In the genomic region with DNA sequence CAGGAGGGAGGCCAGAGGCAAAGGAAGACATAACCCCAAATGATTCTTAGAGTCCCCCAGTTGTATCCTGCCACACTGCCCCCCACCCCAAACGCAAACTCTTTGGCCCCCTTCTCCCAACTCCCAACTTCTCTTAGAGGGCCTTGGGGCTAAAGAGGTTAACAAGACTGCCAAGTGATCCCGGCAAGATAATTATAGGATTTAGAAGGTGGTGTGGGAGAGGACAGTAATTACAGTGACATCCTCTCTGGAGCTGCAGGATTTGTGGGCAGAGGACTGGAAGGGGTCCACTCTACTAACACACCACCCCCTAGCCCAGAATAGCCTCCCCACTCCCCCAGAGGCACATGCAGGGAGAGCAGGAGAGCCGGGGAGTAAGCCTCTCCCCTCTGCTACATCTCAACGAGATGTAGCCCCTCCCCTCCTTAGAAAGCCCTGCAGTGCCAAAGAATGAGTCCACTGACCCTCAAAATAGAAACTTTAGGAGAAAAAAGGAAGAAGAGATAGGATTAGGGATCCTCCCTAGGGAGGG, we compare ENCODE assay signal across 8 cellular contexts. TPM values are rescaled to one million over a fixed set of nuclear protein-coding genes. Genes with fewer than 3 reads are reported as not detected.
DNase-seq lines count a peak whose midpoint lies in the region; ATAC-seq, FAIRE-seq and TF ChIP-seq lines count a peak whose summit lies in the region.

No MANE protein-coding gene starts in this region.

- H3K36me3 ChIP-seq in HUES6 (ENCODE audit: control insufficient read depth, insufficient read depth, low read length) (no peaks in the 10 kb centered on the region), GM12878 (ENCODE audit: control insufficient read depth in 2 of 2, insufficient read depth in 2 of 2, low read length in 1 of 2) (no peaks in the 10 kb centered on the region)

- peak overlapping the region; percentile 92 for H3K4me3 Mint-ChIP-seq in memory B cell

- H3K4me1 ChIP-seq in HUES6 (ENCODE audit: control insufficient read depth, insufficient read depth, low read length) = peaks cover 18% of the 10 kb centered on the region
- peaks cover 7% of the 10 kb centered on the region for H3K4me1 ChIP-seq in GM12878 (ENCODE audit: control insufficient read depth, insufficient read depth, low read length)

- H4K20me1 ChIP-seq in GM12878 (ENCODE audit: control insufficient read depth, insufficient read depth) = no peaks in the 10 kb centered on the region

- no peaks in the 10 kb centered on the region for H3K9me3 ChIP-seq in HUES6 (ENCODE audit: control insufficient read depth, insufficient read depth, low read depth, low read length)
- H3K9me3 ChIP-seq in GM12878 (replicated peaks; ENCODE audit: control insufficient read depth, insufficient read depth, low read length) = no peaks in the 10 kb centered on the region

- POLR2A ChIA-PET in GM12878 (lab: Charles Lee) = interaction anchor here (0.5 to 2.9 kb wide), 18 partner anchors 8 to 388 kb away, joined by 3 to 36 read pairs (median 6); partner anchors contain the start of genes CD63, DNAJC14, PA2G4 and PYM1

- peak overlapping the region; percentile 24 for H3K9ac ChIP-seq in HUES6 (ENCODE audit: low read length)
- H3K9ac ChIP-seq in GM12878 (ENCODE audit: control insufficient read depth, insufficient read depth, low read length) = peak overlapping the region; percentile 79

- peak overlapping the region; percentile 91 for H3K4me2 ChIP-seq in GM12878 (ENCODE audit: control insufficient read depth, insufficient read depth)

- peak; percentile 49 for ATAC-seq in GM12878
- ATAC-seq in memory B cell (ENCODE audit: low read depth) = no peak
- ATAC-seq in left colon = no peak

- SMC1A ChIA-PET in GM12878 (lab: Charles Lee; ENCODE audit: uncharacterized antibody, unreplicated experiment) = interaction anchor here (0.6 to 5.2 kb wide), 52 partner anchors 8 to 454 kb away, joined by 3 to 51 read pairs (median 8); partner anchors contain the start of genes BLOC1S1, CD63, DGKA and ESYT1

- in situ Hi-C loops in GM12878 (cut with MboI) = loop anchor here (5.0 kb wide), 2 partner anchors 205 to 295 kb away; no protein-coding TSS in a partner anchor

- H3K4me3 ChIP-seq in HUES6 (ENCODE audit: low read depth, low read length) (peak overlapping the region; percentile 59), GM12878 (peak overlapping the region; percentile 78)

- peaks cover 2% of the 10 kb centered on the region for H3K27me3 Mint-ChIP-seq in memory B cell

- no peaks in the 10 kb centered on the region for H3K27me3 ChIP-seq in HUES6 (ENCODE audit: control insufficient read depth, insufficient read depth, low read length)
- H3K27me3 ChIP-seq in GM12878 (replicated peaks in 1 of 2; ENCODE audit: control insufficient read depth in 2 of 2, insufficient read depth in 2 of 2, low read length in 1 of 2) = no peaks in the 10 kb centered on the region

- intact Hi-C loops in GM12878 (cut with micrococcal nuclease; ENCODE audit: unreplicated experiment) (loop anchor here (1.0 to 10.0 kb wide), 12 partner anchors 8 to 447 kb away; partner anchors contain the start of genes BLOC1S1, CD63, RPL41 and RPS26), left colon (cut with DNase I, micrococcal nuclease) (no loop called here)

- WGBS in GM12878 (ENCODE audit: insufficient coverage, insufficient replicate concordance, low lambda C conversion rate, missing lambda C conversion rate) = 43% methylated on average over 4 of the region's 4 CpGs

- TF ChIP-seq CTCF in GM12878 (IDR thresholded peaks at IDR 0.05 in 2 of 3, conservative IDR thresholded peaks at IDR 0.05 in 1 of 3; ENCODE audit: control insufficient read depth in 2 of 3, extremely low read depth in 1 of 3, insufficient read depth in 1 of 3, low read depth in 3 of 3, low read length in 3 of 3) = no peak

- no peaks in the 10 kb centered on the region for H3K79me2 ChIP-seq in GM12878 (ENCODE audit: control insufficient read depth, insufficient read depth, low read length)

- peak; percentile 18 for DNase-seq in DMS114 treated with DMSO at 0.1 percent for 48 hours (lab: John Stamatoyannopoulos, UW; ENCODE audit: unreplicated experiment)
- no peak for DNase-seq in GM12878 (ENCODE audit: low read depth, low spot score)
- no peak for DNase-seq in memory B cell (ENCODE audit: low spot score in 2 of 2)
- no peak for DNase-seq in NCI-H2029 treated with DMSO at 0.1 percent for 48 hours (lab: John Stamatoyannopoulos, UW)
- DNase-seq in left colon = no peak
- no peak for DNase-seq in COR-L47 (lab: John Stamatoyannopoulos, UW)
- DNase-seq in KG1 (lab: John Stamatoyannopoulos, UW) = no peak

- H3K4me1 Mint-ChIP-seq in memory B cell = peaks cover 20% of the 10 kb centered on the region

- no peak for FAIRE-seq in GM12878 (lab: Jason Lieb, UNC)

- TF ChIP-seq EP300 in GM12878 (IDR thresholded peaks at IDR 0.05; ENCODE audit: borderline replicate concordance in 1 of 2, control insufficient read depth in 1 of 2, low read depth in 2 of 2, low read length in 2 of 2) = no peak

- no TSS peak for BruUV-seq in GM12878 (replicated peaks; lab: Mats Ljungman, UMichigan)

- TF ChIP-seq RAD21 in GM12878 (IDR thresholded peaks at IDR 0.05; ENCODE audit: insufficient read depth, low read depth, low read length) = no peak

- H3K27ac Mint-ChIP-seq in memory B cell = peak overlapping the region; percentile 87

- RAD21 ChIA-PET in GM12878 (lab: Charles Lee; ENCODE audit: unreplicated experiment) = interaction anchor here (0.5 to 7.7 kb wide), 51 partner anchors 9 to 764 kb away, joined by 3 to 113 read pairs (median 8); partner anchors contain the start of genes BLOC1S1, CD63, DNAJC14 and ESYT1

- H3K9me3 Mint-ChIP-seq in memory B cell = no peaks in the 10 kb centered on the region

- H3K27ac ChIP-seq in HUES6 (ENCODE audit: low read depth, low read length) (0 out of 2 replicates have a peak overlapping the region, but pooled peaks have one; percentile 4), GM12878 (ENCODE audit: control insufficient read depth, insufficient read depth) (peak overlapping the region; percentile 45)

- CTCF ChIA-PET in GM12878 (lab: Yijun Ruan, JAX) = interaction anchor here (0.6 to 7.1 kb wide), 71 partner anchors 8 to 890 kb away, joined by 3 to 205 read pairs (median 8); partner anchors contain the start of genes BLOC1S1, CD63, DGKA and DNAJC14

- no peak for TF ChIP-seq POLR2A in GM12878 (IDR thresholded peaks at IDR 0.05; ENCODE audit: low read depth, low read length)

- H2AFZ ChIP-seq in GM12878 (ENCODE audit: control insufficient read depth, low read depth, low read length) = peak overlapping the region; percentile 91

- no peaks in the 10 kb centered on the region for H3K36me3 Mint-ChIP-seq in memory B cell

RNA-seq across cellular contexts. Expression of gene GDF11, which starts 5.3 kb away (rescaled TPM):
- total RNA-seq in GM12878 (2013; cell fraction: nucleolus; rRNA removed) = 7.2 and 7.6 TPM in 2 replicates
- 3.1 and 5.2 TPM in 2 replicates for total RNA-seq in GM12878 (2014; rRNA removed)
- total RNA-seq in GM12878 (2014; rRNA removed; fragmentation: Illumina TruSeq; extraction: Trizol) = 3.4 and 3.9 TPM in 2 replicates
- total RNA-seq in GM12878 (2021) = 15.2 and 15.4 TPM in 2 replicates
- 3.0 TPM for polyA plus RNA-seq in GM12878 (2011; ENCODE audit: low read depth)
- polyA plus RNA-seq in GM12878 (2011; rRNA removed) = 3.7 and 5.8 TPM in 2 replicates
- polyA plus RNA-seq in GM12878 (2011; cell fraction: cytosol; rRNA removed) = 6.5 and 8.8 TPM in 2 replicates
- polyA plus RNA-seq in GM12878 (2011; cell fraction: nucleus; rRNA removed) = 8.5 and 9.2 TPM in 2 replicates
- polyA plus RNA-seq in GM12878 (2012) = 7.4 TPM in 2 replicates
- 5.7 and 6.7 TPM in 2 replicates for polyA plus RNA-seq in GM12878 (2014; fragmentation: Illumina TruSeq; extraction: Trizol)
- polyA plus RNA-seq in GM12878 (2014; fragmentation: Nextera tagmentation; extraction: Ambion mirVana) = 1 to 10 TPM; 1.5 to 1.6 TPM
- 9.9 and 13.0 TPM in 2 replicates for polyA plus RNA-seq in GM12878 (2014; rRNA removed)
- polyA plus RNA-seq in GM12878 (2016; fragmentation: Nextera tagmentation; extraction: Ambion mirVana) = under 1 TPM; 0.83 to 0.87 TPM
- polyA minus RNA-seq in GM12878 (2011; rRNA and poly(A)+ RNA removed) = 4.9 and 8.8 TPM in 2 replicates
- 3.1 and 5.5 TPM in 2 replicates for polyA minus RNA-seq in GM12878 (2011; cell fraction: cytosol; rRNA and poly(A)+ RNA removed)
- polyA minus RNA-seq in GM12878 (2011; cell fraction: nucleus; rRNA and poly(A)+ RNA removed) = 2.9 and 4.8 TPM in 2 replicates
- total RNA-seq in left colon = 1 to 10 TPM; 1.5 to 2.7 TPM

RNA-seq across cellular contexts. Expression of gene CD63, which starts 8.8 kb away (rescaled TPM):
- 44.4 and 46.9 TPM in 2 replicates for total RNA-seq in GM12878 (2013; cell fraction: nucleolus; rRNA removed)
- 147 and 163 TPM in 2 replicates for total RNA-seq in GM12878 (2014; rRNA removed)
- 165 and 171 TPM in 2 replicates for total RNA-seq in GM12878 (2014; rRNA removed; fragmentation: Illumina TruSeq; extraction: Trizol)
- 171 and 173 TPM in 2 replicates for total RNA-seq in GM12878 (2021)
- polyA plus RNA-seq in GM12878 (2011; ENCODE audit: low read depth) = 176 TPM
- 157 and 182 TPM in 2 replicates for polyA plus RNA-seq in GM12878 (2011; rRNA removed)
- 168 and 246 TPM in 2 replicates for polyA plus RNA-seq in GM12878 (2011; cell fraction: cytosol; rRNA removed)
- polyA plus RNA-seq in GM12878 (2011; cell fraction: nucleus; rRNA removed) = 88.0 and 94.4 TPM in 2 replicates
- 150 and 169 TPM in 2 replicates for polyA plus RNA-seq in GM12878 (2012)
- polyA plus RNA-seq in GM12878 (2014; fragmentation: Illumina TruSeq; extraction: Trizol) = 142 and 156 TPM in 2 replicates
- 100 to 1,000 TPM; 194 to 220 TPM for polyA plus RNA-seq in GM12878 (2014; fragmentation: Nextera tagmentation; extraction: Ambion mirVana)
- polyA plus RNA-seq in GM12878 (2014; rRNA removed) = 166 and 193 TPM in 2 replicates
- 100 to 1,000 TPM; 200 to 209 TPM for polyA plus RNA-seq in GM12878 (2016; fragmentation: Nextera tagmentation; extraction: Ambion mirVana)
- 98.9 and 117 TPM in 2 replicates for polyA minus RNA-seq in GM12878 (2011; rRNA and poly(A)+ RNA removed)
- polyA minus RNA-seq in GM12878 (2011; cell fraction: cytosol; rRNA and poly(A)+ RNA removed) = 27.9 and 34.6 TPM in 2 replicates
- polyA minus RNA-seq in GM12878 (2011; cell fraction: nucleus; rRNA and poly(A)+ RNA removed) = 12.7 and 25.9 TPM in 2 replicates
- total RNA-seq in left colon = 1,000 to 10,000 TPM; 1,137 to 1,252 TPM

RNA-seq across cellular contexts. Expression of gene RDH5, which starts 17.5 kb away (rescaled TPM):
- total RNA-seq in GM12878 (2013; cell fraction: nucleolus; rRNA removed) = 24.9 and 25.4 TPM in 2 replicates
- 6.4 and 8.2 TPM in 2 replicates for total RNA-seq in GM12878 (2014; rRNA removed)
- 5.7 and 6.7 TPM in 2 replicates for total RNA-seq in GM12878 (2014; rRNA removed; fragmentation: Illumina TruSeq; extraction: Trizol)
- 5.8 and 8.4 TPM in 2 replicates for total RNA-seq in GM12878 (2021)
- polyA plus RNA-seq in GM12878 (2011; ENCODE audit: low read depth) = 2.2 TPM
- polyA plus RNA-seq in GM12878 (2011; rRNA removed) = 7.0 and 7.8 TPM in 2 replicates
- polyA plus RNA-seq in GM12878 (2011; cell fraction: cytosol; rRNA removed) = 7.5 and 10.6 TPM in 2 replicates
- polyA plus RNA-seq in GM12878 (2011; cell fraction: nucleus; rRNA removed) = 22.2 and 32.5 TPM in 2 replicates
- polyA plus RNA-seq in GM12878 (2012) = 4.6 and 5.0 TPM in 2 replicates
- 5.5 and 7.6 TPM in 2 replicates for polyA plus RNA-seq in GM12878 (2014; fragmentation: Illumina TruSeq; extraction: Trizol)
- polyA plus RNA-seq in GM12878 (2014; fragmentation: Nextera tagmentation; extraction: Ambion mirVana) = 1 to 10 TPM; 2.6 to 3.1 TPM
- 11.6 and 11.9 TPM in 2 replicates for polyA plus RNA-seq in GM12878 (2014; rRNA removed)
- 1 to 10 TPM; 5.8 to 7.1 TPM for polyA plus RNA-seq in GM12878 (2016; fragmentation: Nextera tagmentation; extraction: Ambion mirVana)
- polyA minus RNA-seq in GM12878 (2011; rRNA and poly(A)+ RNA removed) = 6.7 and 7.7 TPM in 2 replicates
- polyA minus RNA-seq in GM12878 (2011; cell fraction: cytosol; rRNA and poly(A)+ RNA removed) = 2.1 TPM in 1 of 2 replicates, not detected in the other
- 6.3 and 15.9 TPM in 2 replicates for polyA minus RNA-seq in GM12878 (2011; cell fraction: nucleus; rRNA and poly(A)+ RNA removed)
- total RNA-seq in left colon = 10 to 100 TPM; 34.2 to 37.7 TPM

RNA-seq across cellular contexts. Expression of gene BLOC1S1, which starts 21.8 kb away (rescaled TPM):
- 25.1 and 33.4 TPM in 2 replicates for total RNA-seq in GM12878 (2013; cell fraction: nucleolus; rRNA removed)
- total RNA-seq in GM12878 (2014; rRNA removed) = 134 and 144 TPM in 2 replicates
- 126 and 128 TPM in 2 replicates for total RNA-seq in GM12878 (2014; rRNA removed; fragmentation: Illumina TruSeq; extraction: Trizol)
- 131 and 141 TPM in 2 replicates for total RNA-seq in GM12878 (2021)
- 91.5 TPM for polyA plus RNA-seq in GM12878 (2011; ENCODE audit: low read depth)
- polyA plus RNA-seq in GM12878 (2011; rRNA removed) = 102 and 156 TPM in 2 replicates
- polyA plus RNA-seq in GM12878 (2011; cell fraction: cytosol; rRNA removed) = 248 and 288 TPM in 2 replicates
- 100 and 116 TPM in 2 replicates for polyA plus RNA-seq in GM12878 (2011; cell fraction: nucleus; rRNA removed)
- polyA plus RNA-seq in GM12878 (2012) = 142 and 151 TPM in 2 replicates
- polyA plus RNA-seq in GM12878 (2014; fragmentation: Illumina TruSeq; extraction: Trizol) = 86.6 and 141 TPM in 2 replicates
- 100 to 1,000 TPM; 264 to 285 TPM for polyA plus RNA-seq in GM12878 (2014; fragmentation: Nextera tagmentation; extraction: Ambion mirVana)
- polyA plus RNA-seq in GM12878 (2014; rRNA removed) = 176 and 185 TPM in 2 replicates
- 100 to 1,000 TPM; 218 to 228 TPM for polyA plus RNA-seq in GM12878 (2016; fragmentation: Nextera tagmentation; extraction: Ambion mirVana)
- 65.8 and 84.2 TPM in 2 replicates for polyA minus RNA-seq in GM12878 (2011; rRNA and poly(A)+ RNA removed)
- 16.3 and 21.6 TPM in 2 replicates for polyA minus RNA-seq in GM12878 (2011; cell fraction: cytosol; rRNA and poly(A)+ RNA removed)
- 15.2 and 19.2 TPM in 2 replicates for polyA minus RNA-seq in GM12878 (2011; cell fraction: nucleus; rRNA and poly(A)+ RNA removed)
- 100 to 1,000 TPM; 266 to 300 TPM for total RNA-seq in left colon

RNA-seq across cellular contexts. Expression of gene ITGA7, which starts 29.9 kb away (rescaled TPM):
- total RNA-seq in GM12878 (2013; cell fraction: nucleolus; rRNA removed) = 18.5 and 21.9 TPM in 2 replicates
- total RNA-seq in GM12878 (2014; rRNA removed) (2.5 and 2.6 TPM in 2 replicates), GM12878 (2014; rRNA removed; fragmentation: Illumina TruSeq; extraction: Trizol) (0.69 and 1.0 TPM in 2 replicates), GM12878 (2021) (2.8 and 3.8 TPM in 2 replicates), left colon (10 to 100 TPM; 10.2 to 56.5 TPM)
- 1.5 TPM for polyA plus RNA-seq in GM12878 (2011; ENCODE audit: low read depth)
- polyA plus RNA-seq in GM12878 (2011; rRNA removed) (3.4 and 5.1 TPM in 2 replicates), GM12878 (2014; fragmentation: Illumina TruSeq; extraction: Trizol) (1.4 TPM in 1 of 2 replicates, not detected in the other), GM12878 (2014; fragmentation: Nextera tagmentation; extraction: Ambion mirVana) (under 1 TPM; 0.18 to 0.39 TPM), GM12878 (2014; rRNA removed) (2.6 and 4.4 TPM in 2 replicates), GM12878 (2016; fragmentation: Nextera tagmentation; extraction: Ambion mirVana) (1 to 10 TPM; 1.4 to 1.6 TPM)
- 2.2 and 3.6 TPM in 2 replicates for polyA plus RNA-seq in GM12878 (2011; cell fraction: cytosol; rRNA removed)
- 83.9 and 96.1 TPM in 2 replicates for polyA plus RNA-seq in GM12878 (2011; cell fraction: nucleus; rRNA removed)
- polyA plus RNA-seq in GM12878 (2012) = 4.8 and 5.6 TPM in 2 replicates
- polyA minus RNA-seq in GM12878 (2011; rRNA and poly(A)+ RNA removed) = 2.9 and 4.3 TPM in 2 replicates
- polyA minus RNA-seq in GM12878 (2011; cell fraction: cytosol; rRNA and poly(A)+ RNA removed) = 0.80 and 1.4 TPM in 2 replicates
- polyA minus RNA-seq in GM12878 (2011; cell fraction: nucleus; rRNA and poly(A)+ RNA removed) = 9.2 and 9.6 TPM in 2 replicates

Comparison
In these comparisons a context has a peak if more than half of its experiments do, and no peak if none do; other contexts are left out.
1. RNA of gene CD63, which starts 8.8 kb away (total RNA-seq): 1,137 to 1,252 TPM in left colon; 44.4 to 173 TPM in GM12878; every median in the first group is over 4 times any median in the second.